In the genomic region with DNA sequence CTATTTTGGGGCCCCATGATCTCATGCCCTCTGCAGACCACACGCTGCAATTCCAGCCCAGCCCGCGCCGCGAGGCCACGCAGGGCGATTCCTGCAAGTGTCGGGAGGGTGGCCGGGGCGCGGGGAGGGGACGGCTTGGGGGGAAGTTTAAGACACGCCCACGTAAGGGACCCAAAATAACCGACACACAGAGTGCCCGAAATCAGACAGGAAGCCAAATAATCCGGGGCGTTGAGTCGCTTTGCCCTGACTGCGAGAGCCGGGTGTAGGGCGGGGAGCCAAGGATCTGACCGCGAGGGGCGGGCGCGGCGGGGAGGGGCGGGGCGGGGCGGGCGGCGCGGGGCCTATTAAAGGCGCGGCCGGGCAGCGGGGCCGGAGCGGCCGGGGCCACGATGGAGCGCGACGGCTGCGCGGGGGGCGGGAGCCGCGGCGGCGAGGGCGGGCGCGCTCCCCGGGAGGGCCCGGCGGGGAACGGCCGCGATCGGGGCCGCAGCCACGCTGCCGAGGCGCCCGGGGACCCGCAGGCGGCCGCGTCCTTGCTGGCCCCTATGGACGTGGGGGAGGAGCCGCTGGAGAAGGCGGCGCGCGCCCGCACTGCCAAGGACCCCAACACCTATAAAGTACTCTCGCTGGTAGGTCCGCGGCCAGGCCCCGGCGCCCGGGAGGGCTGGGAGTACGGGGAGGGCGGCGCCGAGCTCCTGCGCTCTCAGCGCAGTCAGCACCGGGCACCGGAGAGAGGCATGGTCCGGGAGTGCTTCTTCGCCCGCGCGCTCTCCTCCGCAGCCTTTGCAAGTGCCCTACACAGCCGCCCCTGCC, we compare ENCODE assay signal across 8 cellular contexts. TPM values are rescaled to one million over a fixed set of nuclear protein-coding genes. Genes with fewer than 3 reads are reported as not detected.
DNase-seq lines count a peak whose midpoint lies in the region; ATAC-seq and TF ChIP-seq lines count a peak whose summit lies in the region.

TSS of gene ENPP1 (plus strand) at position 377 of the 816 bp plus-strand sequence. CDS start at position 393, 16 bp downstream.

- H3K4me1 ChIP-seq in OCI-LY7 (ENCODE audit: insufficient read depth, low read length, poor library complexity, severe bottlenecking) = no peaks in the 10 kb centered on the region

- peak within 1 kb of the TSS; percentile 48 for H3K4me3 ChIP-seq in OCI-LY7 (ENCODE audit: low read depth, low read length, poor library complexity, severe bottlenecking)

- no peaks in the 10 kb centered on the region for H3K9me3 ChIP-seq in OCI-LY7 (ENCODE audit: low read length)

- no peaks in the 10 kb centered on the region for H3K36me3 ChIP-seq in OCI-LY7 (ENCODE audit: insufficient read depth, low read length)

- POLR2A ChIA-PET in OCI-LY7 (lab: Charles Lee) = interaction anchor here (0.9 to 1.4 kb wide), 2 partner anchors 102 to 459 kb away, joined by 3 to 4 read pairs; no protein-coding TSS in a partner anchor

- peak; percentile 68 for ATAC-seq in GM18907 (IDR thresholded peaks at IDR 0.05; ENCODE audit: unreplicated experiment)
- ATAC-seq in HG03342 (IDR thresholded peaks at IDR 0.05; ENCODE audit: unreplicated experiment) = peak; percentile 63
- ATAC-seq in esophagus mucosa = peak; percentile 76

- H3K4me2 ChIP-seq in OCI-LY7 (ENCODE audit: low read length) = peak within 1 kb of the TSS; percentile 53

- peak; percentile 45 for TF ChIP-seq CTCF in 22Rv1 (IDR thresholded peaks at IDR 0.05)
- no peak for TF ChIP-seq CTCF in OCI-LY7 (conservative IDR thresholded peaks at IDR 0.05; ENCODE audit: low read length)

- CTCF ChIA-PET in OCI-LY7 (lab: Charles Lee; ENCODE audit: unreplicated experiment) = no interaction called here

- H3K9me2 ChIP-seq in OCI-LY7 (ENCODE audit: insufficient read depth, low read length) = no peaks in the 10 kb centered on the region

- BruUV-seq in OCI-LY7 (replicated peaks; lab: Mats Ljungman, UMichigan) = no TSS peak

- intact Hi-C loops in OCI-LY7 (cut with micrococcal nuclease; ENCODE audit: unreplicated experiment) = no loop called here

- H3K27ac ChIP-seq in 22Rv1 = peak within 1 kb of the TSS; percentile 38; the same call in 1 of the 2 replicates
- H3K27ac ChIP-seq in OCI-LY7 (ENCODE audit: low read depth, low read length, poor library complexity, severe bottlenecking) = no peak within 1 kb of the TSS

- peak within 1 kb of the TSS; percentile 38; the same call in 1 of the 2 replicates for H2AFZ ChIP-seq in OCI-LY7 (ENCODE audit: low read length)

- H4K20me1 ChIP-seq in OCI-LY7 (ENCODE audit: insufficient read depth, low read length) = no peaks in the 10 kb centered on the region

- no peaks in the 10 kb centered on the region for H3K79me2 ChIP-seq in OCI-LY7 (ENCODE audit: insufficient read depth, low read depth, low read length)

- DNase-seq in OCI-LY7 (ENCODE audit: low spot score) = no peak
- DNase-seq in activated T-cell treated with anti-CD3 and anti-CD28 coated beads, Interleukin-2, amount 50 U/mL, for 1 hour = peak; percentile 49
- peak; percentile 42 for DNase-seq in mucosa of gallbladder (ENCODE audit: low spot score)
- DNase-seq in stimulated activated CD8-positive, alpha-beta memory T cell treated with anti-CD3 and anti-CD28 coated beads, Interleukin-7, amount 100 ng/mL, for 4 hours (ENCODE audit: low read depth in 2 of 2) = peak; percentile 9 to 23

RNA-seq across cellular contexts. Expression of gene ENPP1, which starts in this region (rescaled TPM):
- not detected in 2 replicates for total RNA-seq in OCI-LY7 (2014; rRNA removed; shearing (Covaris generic))
- 0.34 and 0.39 TPM in 2 replicates for total RNA-seq in OCI-LY7 (2022)
- 0.36 TPM for total RNA-seq in esophagus mucosa
- 4.5 TPM for total RNA-seq in mucosa of gallbladder

Comparison
In these comparisons a context has a peak if more than half of its experiments do, and no peak if none do; other contexts are left out.
1. Peak in ATAC-seq in esophagus mucosa; RNA of the gene not detected or under 1 TPM.